Comparison of ENCODE assay signal across 15 cellular contexts in the genomic region with DNA sequence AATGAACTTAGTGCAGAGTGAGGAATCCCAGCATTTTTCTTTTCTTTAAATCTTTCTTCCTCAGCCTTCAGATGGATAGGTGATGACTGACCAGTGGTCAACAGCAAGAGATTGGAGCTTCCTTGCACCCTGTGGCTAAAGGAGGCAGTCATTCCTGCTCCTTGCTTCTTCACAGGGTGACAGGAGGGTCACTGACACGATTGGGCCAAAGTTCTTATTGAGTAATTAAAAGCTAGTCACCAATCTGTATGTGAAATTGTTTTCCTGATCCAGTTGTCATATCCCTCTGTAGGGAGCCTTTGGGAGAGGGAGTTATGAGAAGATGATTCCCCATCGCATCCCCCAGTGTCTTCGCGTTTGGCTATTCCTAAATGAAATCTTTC.
DNase-seq lines count a peak whose midpoint lies in the region; ATAC-seq, FAIRE-seq and TF ChIP-seq lines count a peak whose summit lies in the region.
"Had no signal": no experiment of that assay in that cellular context is flagged by ENCODE, and none has a peak within 500 bp of the region (broad histone marks: within the 10 kb centered on the region; RNA-seq: fewer than 3 reads in every experiment).

No MANE protein-coding gene starts in this region.

- no peak overlapping the region for H3K27ac Mint-ChIP-seq in progenitor cell of endocrine pancreas
- no peak overlapping the region for H3K27ac Mint-ChIP-seq in activated naive CD4-positive, alpha-beta T cell treated with anti-CD3 and anti-CD28 coated beads for 36 hours
- H3K27ac Mint-ChIP-seq: CD8-positive, alpha-beta T cell had no signal

- no peak for TF ChIP-seq POLR2A in HCT116 (IDR thresholded peaks at IDR 0.05; ENCODE audit: borderline replicate concordance, extremely low read depth, insufficient read depth, insufficient read length)
- no peak for TF ChIP-seq POLR2A in HepG2 (IDR thresholded peaks at IDR 0.05; ENCODE audit: insufficient read depth in 1 of 2, low read depth in 2 of 2, low read length in 2 of 2)

- TF ChIP-seq CTCF in HCT116 (IDR thresholded peaks at IDR 0.05 in 2 of 3, conservative IDR thresholded peaks at IDR 0.05 in 1 of 3; ENCODE audit: borderline replicate concordance in 1 of 3, insufficient read depth in 1 of 3, low read depth in 2 of 3, low read length in 2 of 3) (no peak), RWPE2 (IDR thresholded peaks at IDR 0.05; ENCODE audit: poor library complexity, severe bottlenecking) (peak; percentile 26), HepG2 (CRISPR knock-in tag; IDR thresholded peaks at IDR 0.05) (no peak), progenitor cell of endocrine pancreas (IDR thresholded peaks at IDR 0.05; ENCODE audit: unreplicated experiment) (peak; percentile 1)

- no peaks in the 10 kb centered on the region for H3K4me1 Mint-ChIP-seq in progenitor cell of endocrine pancreas (ENCODE audit: low read depth)
- H3K4me1 Mint-ChIP-seq in activated naive CD4-positive, alpha-beta T cell treated with anti-CD3 and anti-CD28 coated beads for 36 hours (ENCODE audit: low read depth), result no peaks in the 10 kb centered on the region

- no peak overlapping the region for H3K4me2 ChIP-seq in HCT116 (ENCODE audit: low read length)
- no peak overlapping the region for H3K4me2 ChIP-seq in HepG2 (ENCODE audit: low read depth, low read length)

- 72% methylated on average over 4 of the region's 4 CpGs for WGBS in HepG2 (ENCODE audit: low lambda C conversion rate)

- CTCF ChIA-PET in HCT116 (lab: Charles Lee) (interaction anchor here (0.7 to 1.9 kb wide), 11 partner anchors 11 to 793 kb away, joined by 3 to 6 read pairs (median 3); no protein-coding TSS in a partner anchor), HepG2 (lab: Yijun Ruan, JAX; ENCODE audit: low intra/inter-chr PET ratio, low total read pairs) (interaction anchor here (0.9 to 4.7 kb wide), 2 partner anchors 71 to 754 kb away, joined by 3 to 30 read pairs; no protein-coding TSS in a partner anchor)
- CTCF ChIA-PET in activated naive CD4-positive, alpha-beta T cell treated with anti-CD3 and anti-CD28 coated beads for 36 hours (lab: Charles Lee), result interaction anchor here (1.0 to 1.2 kb wide), 2 partner anchors 71 to 95 kb away, joined by 3 read pairs; no protein-coding TSS in a partner anchor

- RAD21 ChIA-PET in HCT116 (lab: Charles Lee; ENCODE audit: low non-redundant PET in 1 of 2, low total read pairs in 2 of 2, uncharacterized antibody in 2 of 2, unreplicated experiment in 2 of 2), result interaction anchor here in 1 of 2 experiments (0.7 kb wide), 1 partner anchor 184 kb away, joined by 3 read pairs; no protein-coding TSS in a partner anchor

- H4K20me1 ChIP-seq in HCT116 (ENCODE audit: insufficient read depth) (no peaks in the 10 kb centered on the region), HepG2 (ENCODE audit: insufficient read depth, low read length) (no peaks in the 10 kb centered on the region)

- TF ChIP-seq EP300 in HepG2 (IDR thresholded peaks at IDR 0.05; ENCODE audit: low read depth in 2 of 2, low read length in 2 of 2) (no peak), HepG2 (CRISPR knock-in tag; IDR thresholded peaks at IDR 0.05; ENCODE audit: borderline replicate concordance) (no peak)

- H3K27me3 ChIP-seq in HCT116 (ENCODE audit: insufficient read depth, low read length) (no peaks in the 10 kb centered on the region), RWPE2 (ENCODE audit: insufficient read depth, poor library complexity, severe bottlenecking) (no peaks in the 10 kb centered on the region), HepG2 (ENCODE audit: control insufficient read depth in 1 of 2, insufficient read depth in 2 of 2, low read length in 2 of 2) (no peaks in the 10 kb centered on the region)

- no peaks in the 10 kb centered on the region for H3K27me3 Mint-ChIP-seq in progenitor cell of endocrine pancreas
- no peaks in the 10 kb centered on the region for H3K27me3 Mint-ChIP-seq in activated naive CD4-positive, alpha-beta T cell treated with anti-CD3 and anti-CD28 coated beads for 36 hours (ENCODE audit: low read depth)

- TF ChIP-seq RAD21 in HCT116 (IDR thresholded peaks at IDR 0.05; ENCODE audit: low read depth), result no peak
- TF ChIP-seq RAD21 in HepG2 (CRISPR knock-in tag; IDR thresholded peaks at IDR 0.05), result no peak

- H3K9me2 ChIP-seq in HCT116 (ENCODE audit: insufficient read depth), result no peaks in the 10 kb centered on the region

- H3K9me3 Mint-ChIP-seq in progenitor cell of endocrine pancreas (ENCODE audit: low read depth), result peaks cover 4% of the 10 kb centered on the region
- no peaks in the 10 kb centered on the region for H3K9me3 Mint-ChIP-seq in activated naive CD4-positive, alpha-beta T cell treated with anti-CD3 and anti-CD28 coated beads for 36 hours
- H3K9me3 Mint-ChIP-seq: CD8-positive, alpha-beta T cell had no signal

- DNase-seq in HCT116 (ENCODE audit: low read depth, low spot score), result no peak
- no peak for DNase-seq in RWPE2 (ENCODE audit: low spot score)
- no peak for DNase-seq in HepG2 (ENCODE audit: low spot score)
- DNase-seq in progenitor cell of endocrine pancreas (ENCODE audit: low spot score, unreplicated experiment), result no peak
- DNase-seq in NCI-H524 treated with DMSO at 0.1 percent for 48 hours (lab: John Stamatoyannopoulos, UW), result no peak
- DNase-seq in NOMO-1 treated with DMSO at 0.1 percent for 48 hours (lab: John Stamatoyannopoulos, UW; ENCODE audit: unreplicated experiment), result no peak
- DNase-seq in activated naive CD4-positive, alpha-beta T cell treated with anti-CD3 and anti-CD28 coated beads for 36 hours, result no peak
- DNase-seq: CD8-positive, alpha-beta T cell; MV-4-11; NCI-H187 treated with DMSO at 0.1 percent for 48 hours; NCI-H2171; NCI-H446 treated with DMSO at 0.1 percent for 48 hours; NCI-H748 treated with DMSO at 0.1 percent for 48 hours had no signal

- peak; percentile 29 for ATAC-seq in HCT116
- ATAC-seq in RWPE2 (ENCODE audit: low read depth), result no peak
- ATAC-seq in HepG2, result peak; percentile 20
- ATAC-seq: CD8-positive, alpha-beta T cell had no signal

- H3K9ac ChIP-seq in HCT116 (ENCODE audit: low read length) (no peak overlapping the region), HepG2 (ENCODE audit: insufficient read depth, low read depth, low read length) (no peak overlapping the region)

- H3K79me2 ChIP-seq in HCT116 (ENCODE audit: insufficient read depth, low read length) (no peaks in the 10 kb centered on the region), HepG2 (ENCODE audit: insufficient read depth, low read length) (no peaks in the 10 kb centered on the region)

- H3K4me3 Mint-ChIP-seq in progenitor cell of endocrine pancreas (ENCODE audit: low read depth), result no peak overlapping the region
- H3K4me3 Mint-ChIP-seq in activated naive CD4-positive, alpha-beta T cell treated with anti-CD3 and anti-CD28 coated beads for 36 hours, result no peak overlapping the region

- in situ Hi-C loops in HepG2 (cut with HindIII; ENCODE audit: extremely low pct_ligation_motif_present, low pct_unique_long_range_greater_than_20kb), result loop anchor here (5.0 kb wide), 1 partner anchor 73 kb away; no protein-coding TSS in a partner anchor

- peaks cover 0 to 4% of the 10 kb centered on the region in 2 experiments; a peak in 1 of 4 replicates for H3K4me1 ChIP-seq in HCT116 (ENCODE audit: control insufficient read depth in 1 of 2, insufficient read depth in 2 of 2, low read length in 2 of 2)
- no peaks in the 10 kb centered on the region for H3K4me1 ChIP-seq in RWPE2 (ENCODE audit: insufficient read depth, poor library complexity, severe bottlenecking)
- H3K4me1 ChIP-seq in HepG2 (ENCODE audit: insufficient read depth, low read length), result peaks cover 22% of the 10 kb centered on the region

- FAIRE-seq in HepG2 (lab: Jason Lieb, UNC), result no peak
- FAIRE-seq: GM19239, H54 had no signal

- intact Hi-C loops in HCT116 (cut with micrococcal nuclease) (no loop called here), HepG2 (cut with micrococcal nuclease; ENCODE audit: unreplicated experiment) (loop anchor here (5.0 kb wide), 1 partner anchor 73 kb away; no protein-coding TSS in a partner anchor)
- intact Hi-C loops in activated naive CD4-positive, alpha-beta T cell treated with anti-CD3 and anti-CD28 coated beads for 36 hours (cut with micrococcal nuclease), result loop anchor here (5.0 kb wide), 1 partner anchor 73 kb away; no protein-coding TSS in a partner anchor

- H3K4me3 ChIP-seq in HCT116 (replicated peaks in 1 of 2; ENCODE audit: low read depth in 1 of 2, low read length in 2 of 2) (no peak overlapping the region), RWPE2 (ENCODE audit: severe bottlenecking) (no peak overlapping the region), HepG2 (replicated peaks in 1 of 3; ENCODE audit: insufficient read depth in 1 of 3, low read depth in 2 of 3, low read length in 3 of 3) (no peak overlapping the region)

- POLR2A ChIA-PET in HCT116 (lab: Charles Lee) (interaction anchor here (0.9 kb wide), 1 partner anchor 79 kb away, joined by 3 read pairs; no protein-coding TSS in a partner anchor), HepG2 (lab: Yijun Ruan, JAX) (interaction anchor here (0.6 to 1.3 kb wide), 3 partner anchors 15 to 625 kb away, joined by 3 to 5 read pairs (median 4); no protein-coding TSS in a partner anchor)

- no peaks in the 10 kb centered on the region for H3K36me3 Mint-ChIP-seq in progenitor cell of endocrine pancreas (ENCODE audit: insufficient read depth)
- H3K36me3 Mint-ChIP-seq in activated naive CD4-positive, alpha-beta T cell treated with anti-CD3 and anti-CD28 coated beads for 36 hours (ENCODE audit: low read depth), result no peaks in the 10 kb centered on the region
- H3K36me3 Mint-ChIP-seq: CD8-positive, alpha-beta T cell had no signal

- no peaks in the 10 kb centered on the region for H3K36me3 ChIP-seq in HCT116 (ENCODE audit: control insufficient read depth in 1 of 2, insufficient read depth in 2 of 2, low read length in 2 of 2)
- no peaks in the 10 kb centered on the region for H3K36me3 ChIP-seq in RWPE2 (ENCODE audit: low read depth)
- no peaks in the 10 kb centered on the region for H3K36me3 ChIP-seq in HepG2 (replicated peaks in 1 of 2; ENCODE audit: control insufficient read depth in 1 of 2, insufficient read depth in 2 of 2, low read length in 2 of 2)

- H2AFZ ChIP-seq in HCT116 (ENCODE audit: low read depth, low read length, poor library complexity, severe bottlenecking), result no peak overlapping the region
- H2AFZ ChIP-seq in HepG2 (ENCODE audit: low read length), result no peak overlapping the region

- no peak overlapping the region for H3K27ac ChIP-seq in HCT116 (ENCODE audit: low read depth, low read length)
- no peak overlapping the region for H3K27ac ChIP-seq in RWPE2 (ENCODE audit: poor library complexity, severe bottlenecking)
- no peak overlapping the region for H3K27ac ChIP-seq in HepG2 (ENCODE audit: extremely low read length, insufficient read depth, low read length)

- no TSS peak for BruUV-seq in HCT116 (replicated peaks; lab: Mats Ljungman, UMichigan)
- BruUV-seq in HepG2 (replicated peaks; lab: Mats Ljungman, UMichigan), result no TSS peak

- no peaks in the 10 kb centered on the region for H3K9me3 ChIP-seq in HCT116 (ENCODE audit: control insufficient read depth in 1 of 2, insufficient read depth in 1 of 2, low read depth in 1 of 2, low read length in 2 of 2)
- no peaks in the 10 kb centered on the region for H3K9me3 ChIP-seq in RWPE2 (ENCODE audit: severe bottlenecking)
- no peaks in the 10 kb centered on the region for H3K9me3 ChIP-seq in HepG2 (ENCODE audit: low read length)

TF ChIP-seq in HCT116, 20 proteins besides CTCF, POLR2A, EP300 and RAD21 (continues in another document):
- TF ChIP-seq CEBPB (IDR thresholded peaks at IDR 0.05; ENCODE audit: low read depth), result no peak

TF ChIP-seq in HepG2, 621 proteins besides CTCF, POLR2A, EP300 and RAD21 (continues in another document):
- TF ChIP-seq HCFC1 (IDR thresholded peaks at IDR 0.05; ENCODE audit: low read depth, low read length), result no peak

Comparison
In these comparisons a context has a peak if more than half of its experiments do, and no peak if none do; other contexts are left out.
1. CTCF ChIP-seq: peak in RWPE2 (single experiment) and progenitor cell of endocrine pancreas (single experiment); none in HCT116 (0 of 3) and HepG2 (single experiment).